ENCODE assay signal across 1 cellular context in genomic region chr16:66894948-66895696, GRCh38.
A peak's percentile ranks its signal among the peaks of the same experiment; 100 is the strongest.
TF ChIP-seq lines count a peak whose summit lies in the region.

No MANE protein-coding gene starts in this region.

TF ChIP-seq in IMR-90, 13 proteins besides CTCF, POLR2A, EP300 and RAD21 (continued from another document):
- peak; percentile 88 for TF ChIP-seq SMC3 (IDR thresholded peaks at IDR 0.05; ENCODE audit: low read depth, low read length)
- TF ChIP-seq MXI1 (IDR thresholded peaks at IDR 0.05; ENCODE audit: borderline replicate concordance, low read depth, low read length) = no peak
TF ChIP-seq in IMR-90: peak in this region for 2.
